In genomic region chr20:9220874-9221547, GRCh38 we compare ENCODE assay signal across 10 cellular contexts.
DNase-seq lines count a peak whose midpoint lies in the region; ATAC-seq and TF ChIP-seq lines count a peak whose summit lies in the region.
"Had no signal": no experiment of that assay in that cellular context is flagged by ENCODE, and none has a peak within 500 bp of the region (broad histone marks: within the 10 kb centered on the region; RNA-seq: fewer than 3 reads in every experiment).

No MANE protein-coding gene starts in this region.

- peaks cover 22% of the 10 kb centered on the region for H3K4me1 Mint-ChIP-seq in GM23338
- H3K4me1 Mint-ChIP-seq in CD8-positive, alpha-beta memory T cell, result no peaks in the 10 kb centered on the region
- H3K4me1 Mint-ChIP-seq: activated CD4-positive, alpha-beta T cell treated with anti-CD3 and anti-CD28 coated beads, Interleukin-2, amount 10 ng/mL, durations not matched to agents 7 days and 5 days had no signal

- CTCF ChIA-PET in CD8-positive, alpha-beta memory T cell (lab: Charles Lee), result no interaction called here

- H3K27me3 ChIP-seq in GM23338 (ENCODE audit: insufficient read depth) (no peaks in the 10 kb centered on the region), iPS-20b (ENCODE audit: insufficient read depth, low read length) (no peaks in the 10 kb centered on the region)
- H3K27me3 ChIP-seq in CD8-positive, alpha-beta memory T cell (ENCODE audit: insufficient read depth, low read length, poor library complexity, severe bottlenecking), result no peaks in the 10 kb centered on the region
- H3K27me3 ChIP-seq: breast epithelium had no signal

- H3K36me3 Mint-ChIP-seq in GM23338 (ENCODE audit: low read depth), result no peaks in the 10 kb centered on the region
- H3K36me3 Mint-ChIP-seq in CD8-positive, alpha-beta memory T cell, result no peaks in the 10 kb centered on the region

- H3K79me2 ChIP-seq in GM23338 (replicated peaks; ENCODE audit: insufficient read depth), result no peaks in the 10 kb centered on the region

- POLR2A ChIA-PET in CD8-positive, alpha-beta memory T cell (lab: Charles Lee), result no interaction called here

- H3K4me2 ChIP-seq in GM23338, result peak overlapping the region; percentile 1; the same call in 1 of the 2 replicates

- no peak for TF ChIP-seq CTCF in GM23338 (conservative IDR thresholded peaks at IDR 0.05; ENCODE audit: low read depth in 2 of 2)

- H3K9me3 Mint-ChIP-seq in GM23338, result no peaks in the 10 kb centered on the region
- peaks cover 2 to 11% (median 4%) of the 10 kb centered on the region in 5 donors for H3K9me3 Mint-ChIP-seq in CD8-positive, alpha-beta memory T cell
- H3K9me3 Mint-ChIP-seq: activated CD4-positive, alpha-beta T cell treated with anti-CD3 and anti-CD28 coated beads, Interleukin-2, amount 10 ng/mL, durations not matched to agents 7 days and 5 days had no signal

- H3K27me3 Mint-ChIP-seq in GM23338 (ENCODE audit: insufficient read depth, low read depth, poor library complexity), result peaks cover 8% of the 10 kb centered on the region
- H3K27me3 Mint-ChIP-seq in CD8-positive, alpha-beta memory T cell, result peaks cover 0 to 1% of the 10 kb centered on the region in 2 donors
- H3K27me3 Mint-ChIP-seq: activated CD4-positive, alpha-beta T cell treated with anti-CD3 and anti-CD28 coated beads, Interleukin-2, amount 10 ng/mL, durations not matched to agents 7 days and 5 days had no signal

- peak overlapping the region; percentile 14; the same call in 1 of the 2 replicates for H3K27ac Mint-ChIP-seq in GM23338
- H3K27ac Mint-ChIP-seq in CD8-positive, alpha-beta memory T cell, result peak overlapping the region in 1 of 8 donors; percentile 15
- H3K27ac Mint-ChIP-seq: activated CD4-positive, alpha-beta T cell treated with anti-CD3 and anti-CD28 coated beads, Interleukin-2, amount 10 ng/mL, durations not matched to agents 7 days and 5 days had no signal

- no peaks in the 10 kb centered on the region for H3K9me3 ChIP-seq in iPS-20b (ENCODE audit: insufficient read depth, low read depth, low read length)
- no peaks in the 10 kb centered on the region for H3K9me3 ChIP-seq in CD8-positive, alpha-beta memory T cell (ENCODE audit: low read length)
- H3K9me3 ChIP-seq: breast epithelium had no signal

- H3K9me2 ChIP-seq in GM23338 (ENCODE audit: insufficient read depth), result no peaks in the 10 kb centered on the region

- H3K4me3 ChIP-seq in GM23338 (no peak overlapping the region), iPS-20b (ENCODE audit: low read length) (no peak overlapping the region)
- H3K4me3 ChIP-seq in CD8-positive, alpha-beta memory T cell (ENCODE audit: low read length), result no peak overlapping the region
- H3K4me3 ChIP-seq: breast epithelium had no signal

- H3K36me3 ChIP-seq in GM23338 (ENCODE audit: insufficient read depth) (no peaks in the 10 kb centered on the region), iPS-20b (ENCODE audit: insufficient read depth, low read depth, low read length) (no peaks in the 10 kb centered on the region)
- no peaks in the 10 kb centered on the region for H3K36me3 ChIP-seq in CD8-positive, alpha-beta memory T cell (ENCODE audit: insufficient read depth, low read length)
- H3K36me3 ChIP-seq: breast epithelium had no signal

- H4K20me1 ChIP-seq in GM23338 (replicated peaks; ENCODE audit: insufficient read depth), result no peaks in the 10 kb centered on the region

- H3K9ac ChIP-seq in iPS-20b (ENCODE audit: low read depth, low read length), result no peak overlapping the region

- H3K27ac ChIP-seq in GM23338 (ENCODE audit: low read depth) (no peak overlapping the region), iPS-20b (ENCODE audit: low read length) (peak overlapping the region; percentile 14)
- no peak overlapping the region for H3K27ac ChIP-seq in CD8-positive, alpha-beta memory T cell (ENCODE audit: low read depth, low read length)
- H3K27ac ChIP-seq: breast epithelium had no signal

- H2AFZ ChIP-seq in GM23338, result no peak overlapping the region

- H3F3A ChIP-seq in GM23338 (replicated peaks; ENCODE audit: low read depth), result no peaks in the 10 kb centered on the region

- H3K4me3 Mint-ChIP-seq in GM23338, result no peak overlapping the region; the same call in 2 of the 3 replicates
- no peak overlapping the region for H3K4me3 Mint-ChIP-seq in CD8-positive, alpha-beta memory T cell
- H3K4me3 Mint-ChIP-seq: activated CD4-positive, alpha-beta T cell treated with anti-CD3 and anti-CD28 coated beads, Interleukin-2, amount 10 ng/mL, durations not matched to agents 7 days and 5 days had no signal

- H3K4me1 ChIP-seq in GM23338 (ENCODE audit: insufficient read depth), result peaks cover 10% of the 10 kb centered on the region
- H3K4me1 ChIP-seq in iPS-20b (ENCODE audit: insufficient read depth, low read length), result peaks cover 11% of the 10 kb centered on the region; the same call in 1 of the 2 replicates
- no peaks in the 10 kb centered on the region for H3K4me1 ChIP-seq in CD8-positive, alpha-beta memory T cell (ENCODE audit: insufficient read depth, low read length)
- H3K4me1 ChIP-seq: breast epithelium had no signal

- peak; percentile 17 for DNase-seq in GM23338 (ENCODE audit: low spot score)
- DNase-seq in amniotic epithelial cell (ENCODE audit: low read depth), result peak; percentile 89
- peak; percentile 35 for DNase-seq in superior temporal gyrus (ENCODE audit: extremely low spot score)
- DNase-seq in CD1c-positive myeloid dendritic cell (ENCODE audit: extremely low spot score), result no peak
- DNase-seq in CD8-positive, alpha-beta memory T cell, result no peak
- no peak for DNase-seq in NCI-H146 treated with DMSO at 0.1 percent for 48 hours (lab: John Stamatoyannopoulos, UW; ENCODE audit: unreplicated experiment)
- DNase-seq: activated CD4-positive, alpha-beta T cell treated with anti-CD3 and anti-CD28 coated beads, Interleukin-2, amount 10 ng/mL, durations not matched to agents 7 days and 5 days; NCI-H2107 had no signal

- ATAC-seq in GM23338, result peak; percentile 66

TF ChIP-seq in GM23338, 12 proteins besides CTCF, POLR2A, EP300 and RAD21 (continues in another document):
- TF ChIP-seq STAT1 (IDR thresholded peaks at IDR 0.05; ENCODE audit: unreplicated experiment) (no peak), CREB1 (CRISPR knock-in tag; IDR thresholded peaks at IDR 0.05; ENCODE audit: low read depth) (no peak), ZNF462 (CRISPR knock-in tag; IDR thresholded peaks at IDR 0.05) (no peak), NANOG (IDR thresholded peaks at IDR 0.05; ENCODE audit: borderline replicate concordance) (no peak)

Comparison
In these comparisons a context has a peak if more than half of its experiments do, and no peak if none do; other contexts are left out.
1. DNase-seq: peak in GM23338 (single experiment), amniotic epithelial cell (single experiment) and superior temporal gyrus (single experiment); none in CD1c-positive myeloid dendritic cell (single experiment), CD8-positive, alpha-beta memory T cell (0 of 5) and NCI-H146 treated with DMSO at 0.1 percent for 48 hours (single experiment).